In the genomic region with DNA sequence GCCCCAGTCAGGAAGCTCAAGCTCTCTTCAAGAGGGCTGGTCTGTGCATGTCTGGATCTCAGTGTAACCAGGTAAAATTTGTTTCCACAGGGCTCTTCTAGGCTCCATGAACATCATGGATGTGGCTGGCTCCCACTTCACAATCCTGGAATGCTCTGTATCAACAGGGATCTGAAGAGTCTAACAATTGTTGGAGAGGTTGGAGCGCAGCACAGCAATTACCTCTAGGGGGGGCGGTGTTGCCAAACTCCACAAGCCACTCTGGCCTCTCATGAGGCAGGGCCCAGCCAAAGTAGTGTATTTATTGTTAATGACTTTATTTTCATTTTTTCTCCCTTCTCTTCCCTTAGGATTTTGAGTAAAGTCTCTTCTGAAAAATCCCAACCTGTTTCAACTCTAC, we compare ENCODE assay signal across 9 cellular contexts. TPM values are rescaled to one million over a fixed set of nuclear protein-coding genes. Genes with fewer than 3 reads are reported as not detected.
DNase-seq lines count a peak whose midpoint lies in the region; ATAC-seq, FAIRE-seq and TF ChIP-seq lines count a peak whose summit lies in the region.
"Had no signal": no experiment of that assay in that cellular context is flagged by ENCODE, and none has a peak within 500 bp of the region (broad histone marks: within the 10 kb centered on the region; RNA-seq: fewer than 3 reads in every experiment).

No MANE protein-coding gene starts in this region.

- no peak for DNase-seq in CD14-positive monocyte (ENCODE audit: low spot score)
- peak; percentile 34 for DNase-seq in H54 (ENCODE audit: insufficient read length, low spot score)
- peak; percentile 63 for DNase-seq in RKO (ENCODE audit: low spot score)
- DNase-seq in fibroblast of the aortic adventitia (ENCODE audit: low read depth) = peak; percentile 62
- no peak for DNase-seq in tibial nerve (ENCODE audit: low spot score in 2 of 2)
- DNase-seq in NK-92 (lab: John Stamatoyannopoulos, UW; ENCODE audit: unreplicated experiment) = no peak
- DNase-seq in uterus = no peak

- no peak for TF ChIP-seq POLR2A in H54 (IDR thresholded peaks at IDR 0.05; ENCODE audit: low read depth, low read length)
- TF ChIP-seq POLR2A in tibial nerve (IDR thresholded peaks at IDR 0.05) = no peak
- TF ChIP-seq POLR2A in uterus (IDR thresholded peaks at IDR 0.05) = no peak

- TF ChIP-seq EP300 in tibial nerve (IDR thresholded peaks at IDR 0.05) = no peak

- no peak overlapping the region for H3K27ac ChIP-seq in tibial nerve
- no peak overlapping the region for H3K27ac ChIP-seq in uterus

- no peak for ATAC-seq in HG03139 (IDR thresholded peaks at IDR 0.05; ENCODE audit: unreplicated experiment)

- H3K9me3 Mint-ChIP-seq in CD14-positive monocyte = peaks cover 0 to 2% (median 0%) of the 10 kb centered on the region in 7 donors
- H3K9me3 Mint-ChIP-seq: stimulated activated naive CD8-positive, alpha-beta T cell treated with anti-CD3 and anti-CD28 coated beads, Interleukin-15, Interleukin-2, amounts not matched to agents 100 ng/mL and 50 ng/mL, for 24 hours had no signal

- no peak overlapping the region for H3K4me3 ChIP-seq in fibroblast of the aortic adventitia (ENCODE audit: low read depth, low read length)
- H3K4me3 ChIP-seq in tibial nerve = no peak overlapping the region
- H3K4me3 ChIP-seq in uterus = no peak overlapping the region

- peak; percentile 12 for TF ChIP-seq CTCF in CD14-positive monocyte (IDR thresholded peaks at IDR 0.05)
- peak; percentile 56 for TF ChIP-seq CTCF in fibroblast of the aortic adventitia (IDR thresholded peaks at IDR 0.05; ENCODE audit: insufficient read depth, low read length)
- TF ChIP-seq CTCF in tibial nerve (IDR thresholded peaks at IDR 0.05) = no peak
- no peak for TF ChIP-seq CTCF in uterus (IDR thresholded peaks at IDR 0.05)

- peaks cover 0 to 6% (median 0%) of the 10 kb centered on the region in 3 donors for H3K27me3 Mint-ChIP-seq in CD14-positive monocyte (ENCODE audit: low read depth in 3 of 3)
- H3K27me3 Mint-ChIP-seq: stimulated activated naive CD8-positive, alpha-beta T cell treated with anti-CD3 and anti-CD28 coated beads, Interleukin-15, Interleukin-2, amounts not matched to agents 100 ng/mL and 50 ng/mL, for 24 hours had no signal

- H3K27ac Mint-ChIP-seq in CD14-positive monocyte = no peak overlapping the region
- H3K27ac Mint-ChIP-seq: stimulated activated naive CD8-positive, alpha-beta T cell treated with anti-CD3 and anti-CD28 coated beads, Interleukin-15, Interleukin-2, amounts not matched to agents 100 ng/mL and 50 ng/mL, for 24 hours had no signal

- H3K4me1 Mint-ChIP-seq in CD14-positive monocyte = peaks cover 5% of the 10 kb centered on the region

- intact Hi-C loops in CD14-positive monocyte (cut with micrococcal nuclease) = no loop called here
- intact Hi-C loops in uterus (cut with DNase I; ENCODE audit: low total_unique reads) = no loop called here

- no peak overlapping the region for H3K4me3 Mint-ChIP-seq in CD14-positive monocyte
- H3K4me3 Mint-ChIP-seq: stimulated activated naive CD8-positive, alpha-beta T cell treated with anti-CD3 and anti-CD28 coated beads, Interleukin-15, Interleukin-2, amounts not matched to agents 100 ng/mL and 50 ng/mL, for 24 hours had no signal

- 27 to 30% methylated on average over 2 of the region's 2 CpGs for WGBS in tibial nerve, 2 donors

- H3K36me3 Mint-ChIP-seq in CD14-positive monocyte = no peaks in the 10 kb centered on the region

- peaks cover 0 to 7% (median 0%) of the 10 kb centered on the region in 4 donors for H3K4me1 ChIP-seq in tibial nerve
- no peaks in the 10 kb centered on the region for H3K4me1 ChIP-seq in uterus

- H3K27me3 ChIP-seq in tibial nerve (no peaks in the 10 kb centered on the region), uterus (no peaks in the 10 kb centered on the region)

- no peaks in the 10 kb centered on the region for H3K9me3 ChIP-seq in tibial nerve
- H3K9me3 ChIP-seq in uterus = no peaks in the 10 kb centered on the region

- H3K36me3 ChIP-seq in tibial nerve = no peaks in the 10 kb centered on the region
- no peaks in the 10 kb centered on the region for H3K36me3 ChIP-seq in uterus

- FAIRE-seq in H54 (lab: Jason Lieb, UNC) = peak; percentile 78

RNA-seq across cellular contexts. Expression of a gene that starts 6.1 kb away (rescaled TPM):
- 10 to 100 TPM; 22.7 to 24.1 TPM for polyA plus RNA-seq in CD14-positive monocyte
- total RNA-seq in fibroblast of the aortic adventitia (ENCODE audit: low replicate concordance) = 18.4 and 28.1 TPM in 2 replicates
- total RNA-seq in tibial nerve = 10 to 100 TPM; 28.8 to 51.0 (median 36.5) TPM
- 10 to 100 TPM in 3 of 4 donors, 1 to 10 TPM in 1; 6.5 to 48.0 (median 32.3) TPM for total RNA-seq in uterus

RNA-seq across cellular contexts. Expression of a gene that starts 26.2 kb away (rescaled TPM):
- 1 to 10 TPM; 4.5 to 9.4 TPM for polyA plus RNA-seq in CD14-positive monocyte
- total RNA-seq in fibroblast of the aortic adventitia (ENCODE audit: low replicate concordance) (28.2 and 66.8 TPM in 2 replicates), tibial nerve (10 to 100 TPM; 45.2 to 86.5 (median 66.1) TPM), uterus (10 to 100 TPM; 20.5 to 86.3 (median 57.4) TPM)

RNA-seq across cellular contexts. Expression of a gene that starts 32.1 kb away (rescaled TPM):
- polyA plus RNA-seq in CD14-positive monocyte = not detected
- total RNA-seq in fibroblast of the aortic adventitia (ENCODE audit: low replicate concordance) (not detected in 2 replicates), tibial nerve (not detected), uterus (not detected)

RNA-seq across cellular contexts. Expression of a gene that starts 45.6 kb away (rescaled TPM):
- 100 to 1,000 TPM; 283 to 295 TPM for polyA plus RNA-seq in CD14-positive monocyte
- 364 and 380 TPM in 2 replicates for total RNA-seq in fibroblast of the aortic adventitia (ENCODE audit: low replicate concordance)
- total RNA-seq in tibial nerve = 100 to 1,000 TPM; 182 to 212 (median 199) TPM
- total RNA-seq in uterus = 100 to 1,000 TPM in 3 of 4 donors, 10 to 100 TPM in 1; 81.8 to 248 (median 172) TPM

RNA-seq across cellular contexts. Expression of a gene that starts 57.0 kb away (rescaled TPM):
- polyA plus RNA-seq in CD14-positive monocyte = 10 to 100 TPM; 13.5 to 13.9 TPM
- total RNA-seq in fibroblast of the aortic adventitia (ENCODE audit: low replicate concordance) (32.4 and 49.4 TPM in 2 replicates), tibial nerve (10 to 100 TPM; 51.6 to 96.9 (median 64.0) TPM), uterus (10 to 100 TPM; 11.8 to 73.0 (median 36.8) TPM)

Comparison
In these comparisons a context has a peak if more than half of its experiments do, and no peak if none do; other contexts are left out.
1. DNase-seq: peak in H54 (single experiment), RKO (single experiment) and fibroblast of the aortic adventitia (single experiment); none in CD14-positive monocyte (single experiment), tibial nerve (0 of 2), NK-92 (single experiment) and uterus (0 of 2).
2. CTCF ChIP-seq: peak in CD14-positive monocyte (single experiment) and fibroblast of the aortic adventitia (single experiment); none in tibial nerve (0 of 5) and uterus (0 of 4).